In genomic region chr15:35545316-35545824, GRCh38 we compare ENCODE assay signal across 8 cellular contexts. TPM values are rescaled to one million over a fixed set of nuclear protein-coding genes. Genes with fewer than 3 reads are reported as not detected.
DNase-seq lines count a peak whose midpoint lies in the region; ATAC-seq and TF ChIP-seq lines count a peak whose summit lies in the region.

No MANE protein-coding gene starts in this region.

- peak overlapping the region; percentile 98 for H3K9ac ChIP-seq in adipocyte (ENCODE audit: low read length)

- in situ Hi-C loops in GM13977 (cut with MboI; ENCODE audit: low pct_unique_long_range_greater_than_20kb, low sequenced_read_pairs, unreplicated experiment) = no loop called here

- no peaks in the 10 kb centered on the region for H3K9me3 ChIP-seq in adipocyte (ENCODE audit: control insufficient read depth, low read length)

- no peak for TF ChIP-seq CTCF in GM13977 (IDR thresholded peaks at IDR 0.05; ENCODE audit: extremely low read depth, insufficient read depth, missing control alignments)

- H3K4me3 ChIP-seq in adipocyte (ENCODE audit: low read length) = peak overlapping the region; percentile 85

- no peaks in the 10 kb centered on the region for H3K27me3 ChIP-seq in adipocyte (replicated peaks; ENCODE audit: control insufficient read depth, insufficient read depth, low read length)

- peaks cover 24% of the 10 kb centered on the region for H3K4me1 ChIP-seq in adipocyte (ENCODE audit: control insufficient read depth, insufficient read depth, low read length)

- intact Hi-C loops in left ventricle myocardium superior (cut with micrococcal nuclease) = loop anchor here (10.0 kb wide), 1 partner anchor 119 kb away; no protein-coding TSS in a partner anchor

- DNase-seq in A172 (ENCODE audit: low spot score) (peak; percentile 62), GM13977 (ENCODE audit: low spot score) (peak; percentile 7), NCI-H774 (lab: John Stamatoyannopoulos, UW) (peak; percentile 39), adipocyte (ENCODE audit: low read depth) (peak; percentile 74), left ventricle myocardium superior (peak; percentile 68), pulmonary artery endothelial cell (ENCODE audit: low read depth, low spot score) (peak; percentile 40), NCI-H2081 treated with DMSO at 0.1 percent for 48 hours (lab: John Stamatoyannopoulos, UW) (no peak)

- no peaks in the 10 kb centered on the region for H3K36me3 ChIP-seq in adipocyte (ENCODE audit: control insufficient read depth, insufficient read depth, low read length, severe bottlenecking)

- peak; percentile 18 for ATAC-seq in HG02885 (IDR thresholded peaks at IDR 0.05; ENCODE audit: poor library complexity, unreplicated experiment)
- peak; percentile 64 for ATAC-seq in left ventricle myocardium superior

RNA-seq across cellular contexts. Expression of gene DPH6, which starts 0.6 kb away (rescaled TPM):
- 16.1 and 19.7 TPM in 2 replicates for total RNA-seq in A172 (2014; rRNA removed; shearing (Covaris generic))
- total RNA-seq in left ventricle myocardium superior (17.3 TPM), pulmonary artery endothelial cell (10.0 and 15.4 TPM in 2 replicates)
